17 cellular contexts compared by ENCODE assay signal in genomic region chr15:55060831-55061230, GRCh38.
"Had no signal": no experiment of that assay in that cellular context is flagged by ENCODE, and none has a peak within 500 bp of the region (broad histone marks: within the 10 kb centered on the region; RNA-seq: fewer than 3 reads in every experiment).

No MANE protein-coding gene starts in this region.

- DNase-seq: activated CD4-positive, alpha-beta memory T cell treated with anti-CD3 and anti-CD28 coated beads for 36 hours; activated CD4-positive, alpha-beta T cell treated with anti-CD3 and anti-CD28 coated beads for 4 hours; activated CD4-positive, CD25-positive, alpha-beta regulatory T cell; activated effector memory CD4-positive, alpha-beta T cell treated with Interleukin-2 at 50 U/mL for 16 hours; activated naive CD4-positive, alpha-beta T cell treated with anti-CD3 and anti-CD28 coated beads, Interleukin-2, amount 50 U/mL, for 16 hours; activated T-cell treated with anti-CD3 and anti-CD28 coated beads, Interleukin-2, amount 50 U/mL, for 72 hours; aorta; colonic mucosa; hippocampal formation; left ventricle myocardium superior; mammary epithelial cell; naive thymus-derived CD8-positive, alpha-beta T cell; small intestine; stimulated activated CD4-positive, alpha-beta T cell treated with anti-CD3 and anti-CD28 coated beads, Interleukin-2, amount 100 ng/mL, for 24 hours; stomach had no signal

- ATAC-seq: activated T-cell treated with anti-CD3 and anti-CD28 coated beads, Interleukin-2, amount 50 U/mL, for 72 hours; left ventricle myocardium superior; naive thymus-derived CD8-positive, alpha-beta T cell; sciatic nerve; stimulated activated memory B cell treated with anti-CD40 and anti-IgM and Interleukin-4, amounts not matched to agents 10 μg/mL and 1 μg/mL and 100 μg/mL, for 72 hours had no signal
